In the genomic region with DNA sequence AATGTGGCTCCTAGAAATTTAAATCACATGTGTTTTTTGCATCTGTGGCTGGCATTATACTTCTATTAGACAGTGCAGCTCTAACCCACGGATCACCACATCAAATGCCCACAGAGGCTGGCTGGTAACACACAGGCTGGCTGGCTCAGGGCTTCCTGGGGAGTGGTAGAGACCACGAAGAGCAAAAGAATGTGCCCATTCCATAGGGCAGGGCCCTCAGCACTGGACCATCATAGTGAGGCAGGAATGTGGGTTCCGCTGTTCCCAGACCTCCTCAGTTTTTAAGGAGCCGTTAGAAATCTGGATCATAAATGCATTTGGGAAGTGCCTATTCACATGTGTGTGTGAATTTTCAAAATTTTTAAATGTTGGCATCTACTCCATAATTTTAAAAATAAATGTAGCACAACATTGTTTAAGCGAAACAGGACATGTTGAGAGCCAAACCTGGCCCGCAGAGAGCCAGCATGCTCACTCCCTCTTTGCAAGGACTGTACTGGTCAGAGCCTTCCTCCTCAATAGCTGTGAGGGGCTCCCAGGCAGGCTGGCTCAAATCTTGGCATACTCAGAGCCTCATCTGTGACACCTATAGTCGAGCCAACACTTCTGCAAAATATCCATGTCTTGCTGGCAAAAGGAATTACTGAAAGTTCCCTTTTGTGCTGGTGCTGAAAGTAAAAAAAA, we compare ENCODE assay signal across 13 cellular contexts.
A peak's percentile ranks its signal among the peaks of the same experiment; 100 is the strongest.
DNase-seq lines count a peak whose midpoint lies in the region; ATAC-seq and TF ChIP-seq lines count a peak whose summit lies in the region.
"Had no signal": no experiment of that assay in that cellular context is flagged by ENCODE, and none has a peak within 500 bp of the region (broad histone marks: within the 10 kb centered on the region; RNA-seq: fewer than 3 reads in every experiment).

No MANE protein-coding gene starts in this region.

- H3K4me1 ChIP-seq in GM23338 (ENCODE audit: insufficient read depth) (no peaks in the 10 kb centered on the region), ascending aorta (peaks cover 0 to 11% of the 10 kb centered on the region in 2 donors), heart left ventricle (no peaks in the 10 kb centered on the region)
- H3K4me1 ChIP-seq: BLaER1 treated with 17β-estradiol and CSF1 and Interleukin-3, amounts not matched to agents 10 nM and 100 nM had no signal

- H3K4me3 Mint-ChIP-seq in GM23338 (no peak overlapping the region), T-cell (no peak overlapping the region)
- H3K4me3 Mint-ChIP-seq: CD4-positive, CD25-positive, alpha-beta regulatory T cell had no signal

- no peak overlapping the region for H2AFZ ChIP-seq in GM23338

- H3K4me2 ChIP-seq in GM23338: no peak overlapping the region
- H3K4me2 ChIP-seq: BLaER1 treated with 17β-estradiol and CSF1 and Interleukin-3, amounts not matched to agents 10 nM and 100 nM had no signal

- no peak; a peak in 1 of 4 replicates for TF ChIP-seq CTCF in GM23338 (conservative IDR thresholded peaks at IDR 0.05; ENCODE audit: low read depth in 2 of 2)
- TF ChIP-seq CTCF in ascending aorta (IDR thresholded peaks at IDR 0.05): no peak
- TF ChIP-seq CTCF in heart left ventricle (IDR thresholded peaks at IDR 0.05): no peak

- no peak for TF ChIP-seq POLR2A in heart left ventricle (IDR thresholded peaks at IDR 0.05)

- no peaks in the 10 kb centered on the region for H4K20me1 ChIP-seq in GM23338 (replicated peaks; ENCODE audit: insufficient read depth)
- H4K20me1 ChIP-seq: BLaER1 treated with 17β-estradiol and CSF1 and Interleukin-3, amounts not matched to agents 10 nM and 100 nM had no signal

- 64 to 76% (median 70%) methylated on average over 7 of the region's 7 CpGs for WGBS in heart left ventricle, 4 donors

- H3K9me3 ChIP-seq in ascending aorta: no peaks in the 10 kb centered on the region
- H3K9me3 ChIP-seq in heart left ventricle: no peaks in the 10 kb centered on the region
- H3K9me3 ChIP-seq: BLaER1 treated with 17β-estradiol and CSF1 and Interleukin-3, amounts not matched to agents 10 nM and 100 nM had no signal

- no peak overlapping the region for H3K27ac ChIP-seq in GM23338 (ENCODE audit: low read depth)
- peak overlapping the region; percentile 51 for H3K27ac ChIP-seq in ascending aorta
- H3K27ac ChIP-seq in heart left ventricle: no peak overlapping the region
- H3K27ac ChIP-seq: 22Rv1; BLaER1 treated with 17β-estradiol and CSF1 and Interleukin-3, amounts not matched to agents 10 nM and 100 nM had no signal

- H3F3A ChIP-seq in GM23338 (replicated peaks; ENCODE audit: low read depth): no peaks in the 10 kb centered on the region

- H3K9me3 Mint-ChIP-seq in GM23338: no peaks in the 10 kb centered on the region; the same call in 2 of the 3 replicates
- no peaks in the 10 kb centered on the region for H3K9me3 Mint-ChIP-seq in T-cell

- H3K4me1 Mint-ChIP-seq in GM23338 (no peaks in the 10 kb centered on the region), T-cell (no peaks in the 10 kb centered on the region)
- H3K4me1 Mint-ChIP-seq: CD4-positive, CD25-positive, alpha-beta regulatory T cell had no signal

- H3K9me2 ChIP-seq in GM23338 (ENCODE audit: insufficient read depth): no peaks in the 10 kb centered on the region

- intact Hi-C loops in ascending aorta (cut with DNase I) (no loop called here), heart left ventricle (cut with DNase I) (no loop called here)

- H3K36me3 ChIP-seq in GM23338 (ENCODE audit: insufficient read depth): no peaks in the 10 kb centered on the region
- H3K36me3 ChIP-seq in ascending aorta: no peaks in the 10 kb centered on the region
- no peaks in the 10 kb centered on the region for H3K36me3 ChIP-seq in heart left ventricle
- H3K36me3 ChIP-seq: BLaER1 treated with 17β-estradiol and CSF1 and Interleukin-3, amounts not matched to agents 10 nM and 100 nM had no signal

- DNase-seq in GM23338 (ENCODE audit: low spot score): peak; percentile 5
- DNase-seq in ascending aorta (ENCODE audit: low spot score in 2 of 2): no peak
- DNase-seq in myocyte (ENCODE audit: low read depth): peak; percentile 3
- peak; percentile 48 for DNase-seq in superior temporal gyrus (ENCODE audit: extremely low spot score)
- DNase-seq in KG1 (lab: John Stamatoyannopoulos, UW): no peak
- no peak for DNase-seq in T-cell
- DNase-seq in heart left ventricle: no peak
- DNase-seq in NCI-H226: no peak
- DNase-seq: ACHN; CD4-positive, CD25-positive, alpha-beta regulatory T cell; HCEC 1CT had no signal

- peak; percentile 72 for ATAC-seq in GM23338
- no peak for ATAC-seq in T-cell (replicated peaks in 1 of 4)
- no peak for ATAC-seq in heart left ventricle

- H3K27me3 ChIP-seq in GM23338 (ENCODE audit: insufficient read depth) (no peaks in the 10 kb centered on the region), ascending aorta (no peaks in the 10 kb centered on the region), heart left ventricle (no peaks in the 10 kb centered on the region)
- H3K27me3 ChIP-seq: BLaER1 treated with 17β-estradiol and CSF1 and Interleukin-3, amounts not matched to agents 10 nM and 100 nM had no signal

- H3K4me3 ChIP-seq in GM23338 (no peak overlapping the region), ascending aorta (no peak overlapping the region), heart left ventricle (no peak overlapping the region)
- H3K4me3 ChIP-seq: BLaER1 treated with 17β-estradiol and CSF1 and Interleukin-3, amounts not matched to agents 10 nM and 100 nM had no signal

- H3K27ac Mint-ChIP-seq in GM23338 (no peak overlapping the region), T-cell (no peak overlapping the region)
- H3K27ac Mint-ChIP-seq: CD4-positive, CD25-positive, alpha-beta regulatory T cell had no signal

- H3K36me3 Mint-ChIP-seq in GM23338 (ENCODE audit: low read depth) (no peaks in the 10 kb centered on the region), T-cell (no peaks in the 10 kb centered on the region)
- H3K36me3 Mint-ChIP-seq: CD4-positive, CD25-positive, alpha-beta regulatory T cell had no signal

- H3K27me3 Mint-ChIP-seq in GM23338 (ENCODE audit: insufficient read depth, low read depth, poor library complexity): no peaks in the 10 kb centered on the region
- H3K27me3 Mint-ChIP-seq in T-cell: peaks cover 17 to 19% of the 10 kb centered on the region in 2 donors

- CTCF ChIA-PET in T-cell (lab: Charles Lee): no interaction called here

- no peaks in the 10 kb centered on the region for H3K79me2 ChIP-seq in GM23338 (replicated peaks; ENCODE audit: insufficient read depth)

- POLR2A ChIA-PET in T-cell (lab: Charles Lee): no interaction called here

TF ChIP-seq in GM23338, 12 proteins besides CTCF, POLR2A, EP300 and RAD21:
- no peak for TF ChIP-seq ZNF331 (CRISPR knock-in tag; IDR thresholded peaks at IDR 0.05; ENCODE audit: low read depth)
- TF ChIP-seq, protein P1, sequence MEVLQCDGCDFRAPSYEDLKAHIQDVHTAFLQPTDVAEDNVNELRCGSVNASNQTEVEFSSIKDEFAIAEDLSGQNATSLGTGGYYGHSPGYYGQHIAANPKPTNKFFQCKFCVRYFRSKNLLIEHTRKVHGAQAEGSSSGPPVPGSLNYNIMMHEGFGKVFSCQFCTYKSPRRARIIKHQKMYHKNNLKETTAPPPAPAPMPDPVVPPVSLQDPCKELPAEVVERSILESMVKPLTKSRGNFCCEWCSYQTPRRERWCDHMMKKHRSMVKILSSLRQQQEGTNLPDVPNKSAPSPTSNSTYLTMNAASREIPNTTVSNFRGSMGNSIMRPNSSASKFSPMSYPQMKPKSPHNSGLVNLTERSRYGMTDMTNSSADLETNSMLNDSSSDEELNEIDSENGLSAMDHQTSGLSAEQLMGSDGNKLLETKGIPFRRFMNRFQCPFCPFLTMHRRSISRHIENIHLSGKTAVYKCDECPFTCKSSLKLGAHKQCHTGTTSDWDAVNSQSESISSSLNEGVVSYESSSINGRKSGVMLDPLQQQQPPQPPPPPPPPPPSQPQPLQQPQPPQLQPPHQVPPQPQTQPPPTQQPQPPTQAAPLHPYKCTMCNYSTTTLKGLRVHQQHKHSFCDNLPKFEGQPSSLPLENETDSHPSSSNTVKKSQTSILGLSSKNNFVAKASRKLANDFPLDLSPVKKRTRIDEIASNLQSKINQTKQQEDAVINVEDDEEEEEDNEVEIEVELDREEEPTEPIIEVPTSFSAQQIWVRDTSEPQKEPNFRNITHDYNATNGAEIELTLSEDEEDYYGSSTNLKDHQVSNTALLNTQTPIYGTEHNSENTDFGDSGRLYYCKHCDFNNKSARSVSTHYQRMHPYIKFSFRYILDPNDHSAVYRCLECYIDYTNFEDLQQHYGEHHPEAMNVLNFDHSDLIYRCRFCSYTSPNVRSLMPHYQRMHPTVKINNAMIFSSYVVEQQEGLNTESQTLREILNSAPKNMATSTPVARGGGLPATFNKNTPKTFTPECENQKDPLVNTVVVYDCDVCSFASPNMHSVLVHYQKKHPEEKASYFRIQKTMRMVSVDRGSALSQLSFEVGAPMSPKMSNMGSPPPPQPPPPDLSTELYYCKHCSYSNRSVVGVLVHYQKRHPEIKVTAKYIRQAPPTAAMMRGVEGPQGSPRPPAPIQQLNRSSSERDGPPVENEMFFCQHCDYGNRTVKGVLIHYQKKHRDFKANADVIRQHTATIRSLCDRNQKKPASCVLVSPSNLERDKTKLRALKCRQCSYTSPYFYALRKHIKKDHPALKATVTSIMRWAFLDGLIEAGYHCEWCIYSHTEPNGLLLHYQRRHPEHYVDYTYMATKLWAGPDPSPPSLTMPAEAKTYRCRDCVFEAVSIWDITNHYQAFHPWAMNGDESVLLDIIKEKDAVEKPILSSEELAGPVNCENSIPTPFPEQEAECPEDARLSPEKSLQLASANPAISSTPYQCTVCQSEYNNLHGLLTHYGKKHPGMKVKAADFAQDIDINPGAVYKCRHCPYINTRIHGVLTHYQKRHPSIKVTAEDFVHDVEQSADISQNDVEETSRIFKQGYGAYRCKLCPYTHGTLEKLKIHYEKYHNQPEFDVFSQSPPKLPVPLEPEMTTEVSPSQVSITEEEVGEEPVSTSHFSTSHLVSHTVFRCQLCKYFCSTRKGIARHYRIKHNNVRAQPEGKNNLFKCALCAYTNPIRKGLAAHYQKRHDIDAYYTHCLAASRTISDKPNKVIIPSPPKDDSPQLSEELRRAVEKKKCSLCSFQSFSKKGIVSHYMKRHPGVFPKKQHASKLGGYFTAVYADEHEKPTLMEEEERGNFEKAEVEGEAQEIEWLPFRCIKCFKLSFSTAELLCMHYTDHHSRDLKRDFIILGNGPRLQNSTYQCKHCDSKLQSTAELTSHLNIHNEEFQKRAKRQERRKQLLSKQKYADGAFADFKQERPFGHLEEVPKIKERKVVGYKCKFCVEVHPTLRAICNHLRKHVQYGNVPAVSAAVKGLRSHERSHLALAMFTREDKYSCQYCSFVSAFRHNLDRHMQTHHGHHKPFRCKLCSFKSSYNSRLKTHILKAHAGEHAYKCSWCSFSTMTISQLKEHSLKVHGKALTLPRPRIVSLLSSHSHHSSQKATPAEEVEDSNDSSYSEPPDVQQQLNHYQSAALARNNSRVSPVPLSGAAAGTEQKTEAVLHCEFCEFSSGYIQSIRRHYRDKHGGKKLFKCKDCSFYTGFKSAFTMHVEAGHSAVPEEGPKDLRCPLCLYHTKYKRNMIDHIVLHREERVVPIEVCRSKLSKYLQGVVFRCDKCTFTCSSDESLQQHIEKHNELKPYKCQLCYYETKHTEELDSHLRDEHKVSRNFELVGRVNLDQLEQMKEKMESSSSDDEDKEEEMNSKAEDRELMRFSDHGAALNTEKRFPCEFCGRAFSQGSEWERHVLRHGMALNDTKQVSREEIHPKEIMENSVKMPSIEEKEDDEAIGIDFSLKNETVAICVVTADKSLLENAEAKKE (CRISPR knock-in tag; IDR thresholded peaks at IDR 0.05): no peak
- TF ChIP-seq ZNF114 (CRISPR knock-in tag; IDR thresholded peaks at IDR 0.05): no peak

Comparison
In these comparisons a context has a peak if more than half of its experiments do, and no peak if none do; other contexts are left out.
1. DNase-seq: peak in GM23338 (single experiment), myocyte (single experiment) and superior temporal gyrus (single experiment); none in ascending aorta (0 of 2), KG1 (single experiment), T-cell (0 of 34), heart left ventricle (0 of 5) and NCI-H226 (single experiment).
2. H3K27ac ChIP-seq: peak in ascending aorta (2 of 2); none in GM23338 (single experiment) and heart left ventricle (0 of 12).